11 cellular contexts compared by ENCODE assay signal in genomic region chr1:226995064-226995965, GRCh38.
DNase-seq lines count a peak whose midpoint lies in the region; ATAC-seq lines count a peak whose summit lies in the region.
"Had no signal": no experiment of that assay in that cellular context is flagged by ENCODE, and none has a peak within 500 bp of the region (broad histone marks: within the 10 kb centered on the region; RNA-seq: fewer than 3 reads in every experiment).

No MANE protein-coding gene starts in this region.

- no peaks in the 10 kb centered on the region for H3K27me3 Mint-ChIP-seq in central memory CD8-positive, alpha-beta T cell

- DNase-seq in central memory CD8-positive, alpha-beta T cell (ENCODE audit: low spot score in 2 of 2) = no peak
- DNase-seq in NCI-H774 (lab: John Stamatoyannopoulos, UW) (no peak), D341Med (ENCODE audit: low spot score) (no peak), NCI-H2107 treated with DMSO at 0.1 percent for 48 hours (lab: John Stamatoyannopoulos, UW; ENCODE audit: unreplicated experiment) (no peak), NOMO-1 treated with DMSO at 0.1 percent for 48 hours (lab: John Stamatoyannopoulos, UW; ENCODE audit: unreplicated experiment) (no peak)
- DNase-seq: activated effector memory CD4-positive, alpha-beta T cell treated with Interleukin-2 at 50 U/mL for 16 hours; DMS79; left cardiac atrium had no signal

- no peaks in the 10 kb centered on the region for H3K36me3 Mint-ChIP-seq in central memory CD8-positive, alpha-beta T cell (ENCODE audit: insufficient read depth)

- ATAC-seq in GM18499 (IDR thresholded peaks at IDR 0.05; ENCODE audit: insufficient read depth, unreplicated experiment) (peak; percentile 100), GM19455 (IDR thresholded peaks at IDR 0.05; ENCODE audit: unreplicated experiment) (peak; percentile 99), HG02973 (IDR thresholded peaks at IDR 0.05; ENCODE audit: unreplicated experiment) (peak; percentile 99)
- ATAC-seq in central memory CD8-positive, alpha-beta T cell (replicated peaks; ENCODE audit: extremely low read depth, poor library complexity, severe bottlenecking) = peak; percentile 46

- H3K27ac Mint-ChIP-seq in central memory CD8-positive, alpha-beta T cell (ENCODE audit: low read depth) = no peak overlapping the region

- no peak overlapping the region for H3K4me3 Mint-ChIP-seq in central memory CD8-positive, alpha-beta T cell

- no peaks in the 10 kb centered on the region for H3K9me3 Mint-ChIP-seq in central memory CD8-positive, alpha-beta T cell

- H3K4me1 Mint-ChIP-seq in central memory CD8-positive, alpha-beta T cell = peaks cover 4% of the 10 kb centered on the region

Comparison
In these comparisons a context has a peak if more than half of its experiments do, and no peak if none do; other contexts are left out.
1. ATAC-seq: peak in every context shown above with its lines; median percentile 100 in GM18499; 99 in GM19455; 99 in HG02973; 46 in central memory CD8-positive, alpha-beta T cell.